ENCODE assay signal across 13 cellular contexts in the genomic region with DNA sequence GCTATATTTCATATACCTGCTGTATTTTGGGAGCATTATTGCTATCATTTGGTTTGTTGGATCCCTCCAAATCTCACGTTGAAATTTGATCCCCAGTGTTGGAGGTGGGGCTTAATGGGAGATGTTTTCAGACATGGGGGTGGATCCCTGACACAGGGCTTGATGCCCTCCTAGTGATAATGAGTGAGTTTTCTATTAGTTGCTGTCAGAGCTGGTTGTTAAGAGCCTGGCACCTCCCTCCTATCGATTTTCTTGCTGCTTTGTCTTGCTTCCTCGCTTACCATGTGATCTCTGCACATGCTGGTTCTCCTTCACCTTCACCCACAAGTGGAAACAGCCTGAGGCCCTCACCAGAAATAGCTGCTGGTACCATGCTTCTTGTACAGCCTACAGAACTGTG.
DNase-seq lines count a peak whose midpoint lies in the region; ATAC-seq, FAIRE-seq and TF ChIP-seq lines count a peak whose summit lies in the region.
"Had no signal": no experiment of that assay in that cellular context is flagged by ENCODE, and none has a peak within 500 bp of the region (broad histone marks: within the 10 kb centered on the region; RNA-seq: fewer than 3 reads in every experiment).

No MANE protein-coding gene starts in this region.

- peaks cover 14% of the 10 kb centered on the region for H3K27me3 Mint-ChIP-seq in endothelial cell (ENCODE audit: unreplicated experiment)
- H3K27me3 Mint-ChIP-seq in stimulated activated memory B cell treated with anti-CD40 and anti-IgM and Interleukin-4, amounts not matched to agents 10 μg/mL and 1 μg/mL and 100 μg/mL, for 72 hours: no peaks in the 10 kb centered on the region

- ATAC-seq in stimulated activated memory B cell treated with anti-CD40 and anti-IgM and Interleukin-4, amounts not matched to agents 10 μg/mL and 1 μg/mL and 100 μg/mL, for 72 hours: no peak
- ATAC-seq in sciatic nerve (no peak), HG03139 (IDR thresholded peaks at IDR 0.05; ENCODE audit: unreplicated experiment) (no peak)
- ATAC-seq: heart right ventricle, pancreas, PC-3 had no signal

- peak; percentile 63 for FAIRE-seq in GM12892 (lab: Jason Lieb, UNC)
- FAIRE-seq: astrocyte, D721Med, pancreas had no signal

- peak overlapping the region; percentile 48 for H3K27ac Mint-ChIP-seq in endothelial cell (ENCODE audit: unreplicated experiment)
- H3K27ac Mint-ChIP-seq in stimulated activated memory B cell treated with anti-CD40 and anti-IgM and Interleukin-4, amounts not matched to agents 10 μg/mL and 1 μg/mL and 100 μg/mL, for 72 hours: peak overlapping the region; percentile 94

- TF ChIP-seq CTCF in endothelial cell (IDR thresholded peaks at IDR 0.05; ENCODE audit: unreplicated experiment): no peak

- DNase-seq in GM12892 (ENCODE audit: insufficient read length) (no peak), NCI-H748 treated with DMSO at 0.1 percent for 48 hours (lab: John Stamatoyannopoulos, UW) (peak; percentile 99), endothelial cell (ENCODE audit: low spot score) (no peak), sciatic nerve (ENCODE audit: low spot score) (no peak)
- no peak for DNase-seq in activated effector memory CD4-positive, alpha-beta T cell treated with anti-CD3 and anti-CD28 coated beads, Interleukin-2, amount 50 U/mL, for 16 hours
- DNase-seq: heart right ventricle, NCI-H2081, pancreas, PC-3 had no signal

- H3K36me3 Mint-ChIP-seq in endothelial cell (ENCODE audit: low read depth, unreplicated experiment): no peaks in the 10 kb centered on the region
- H3K36me3 Mint-ChIP-seq in stimulated activated memory B cell treated with anti-CD40 and anti-IgM and Interleukin-4, amounts not matched to agents 10 μg/mL and 1 μg/mL and 100 μg/mL, for 72 hours: no peaks in the 10 kb centered on the region

- intact Hi-C loops in sciatic nerve (cut with DNase I): no loop called here

- peak overlapping the region; percentile 79 for H3K4me3 Mint-ChIP-seq in endothelial cell (ENCODE audit: unreplicated experiment)
- no peak overlapping the region for H3K4me3 Mint-ChIP-seq in stimulated activated memory B cell treated with anti-CD40 and anti-IgM and Interleukin-4, amounts not matched to agents 10 μg/mL and 1 μg/mL and 100 μg/mL, for 72 hours

- no peak for TF ChIP-seq POLR2A in GM12892 (IDR thresholded peaks at IDR 0.05; ENCODE audit: low read depth, low read length)

- H3K4me1 Mint-ChIP-seq in endothelial cell (ENCODE audit: unreplicated experiment): peaks cover 30% of the 10 kb centered on the region
- peaks cover 35% of the 10 kb centered on the region for H3K4me1 Mint-ChIP-seq in stimulated activated memory B cell treated with anti-CD40 and anti-IgM and Interleukin-4, amounts not matched to agents 10 μg/mL and 1 μg/mL and 100 μg/mL, for 72 hours

- no peaks in the 10 kb centered on the region for H3K9me3 Mint-ChIP-seq in endothelial cell (ENCODE audit: unreplicated experiment)
- H3K9me3 Mint-ChIP-seq in stimulated activated memory B cell treated with anti-CD40 and anti-IgM and Interleukin-4, amounts not matched to agents 10 μg/mL and 1 μg/mL and 100 μg/mL, for 72 hours: peaks cover 5% of the 10 kb centered on the region
